11 cellular contexts compared by ENCODE assay signal in the genomic region with DNA sequence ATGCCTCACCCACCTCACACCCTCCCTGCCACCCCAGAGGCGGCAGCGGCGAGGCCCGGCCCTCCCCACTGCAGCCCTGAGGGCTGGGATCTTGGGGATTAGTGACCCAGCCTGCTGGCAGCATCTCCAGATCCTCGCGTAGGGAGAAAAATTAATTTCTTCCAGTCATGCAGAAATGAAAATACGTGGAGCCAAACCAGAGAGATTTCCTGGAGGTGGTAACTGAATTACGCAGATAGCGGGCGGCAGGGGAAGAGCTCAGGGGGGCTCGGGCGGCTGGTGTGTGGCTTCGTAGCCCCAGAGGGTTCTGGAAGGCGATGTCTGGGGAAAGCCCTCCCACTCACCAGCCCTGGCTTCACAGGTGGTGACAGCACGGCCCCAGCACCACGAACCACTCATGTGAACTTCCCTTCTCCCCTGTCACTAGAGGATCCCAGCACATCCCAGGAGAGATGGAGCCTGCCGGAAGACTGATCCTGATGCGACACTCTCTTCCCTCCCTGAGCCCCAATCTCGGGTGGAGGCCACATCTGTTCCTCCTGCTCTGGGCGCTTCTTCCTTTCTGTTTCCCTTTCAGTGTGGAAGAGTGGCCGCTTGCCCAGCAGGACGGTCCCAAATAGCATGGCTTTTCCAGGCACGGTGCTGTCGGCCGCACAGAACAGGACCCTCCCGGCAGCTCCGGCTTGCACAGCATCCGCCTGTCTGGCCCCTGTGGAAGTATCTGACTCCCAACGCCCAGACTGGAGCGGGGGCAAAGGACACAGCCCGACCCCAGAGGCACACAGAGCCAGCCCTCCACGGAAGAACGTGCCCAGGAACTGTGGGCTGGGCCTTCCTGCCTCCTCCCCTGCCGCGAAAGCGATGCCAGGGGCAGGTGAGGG. TPM values are rescaled to one million over a fixed set of nuclear protein-coding genes. Genes with fewer than 3 reads are reported as not detected.
DNase-seq lines count a peak whose midpoint lies in the region; ATAC-seq and TF ChIP-seq lines count a peak whose summit lies in the region.
"Had no signal": no experiment of that assay in that cellular context is flagged by ENCODE, and none has a peak within 500 bp of the region (broad histone marks: within the 10 kb centered on the region; RNA-seq: fewer than 3 reads in every experiment).

No MANE protein-coding gene starts in this region.

- TF ChIP-seq EP300 in upper lobe of left lung (IDR thresholded peaks at IDR 0.05) = no peak

- no peaks in the 10 kb centered on the region for H3K36me3 ChIP-seq in upper lobe of left lung
- H3K36me3 ChIP-seq: adrenal gland had no signal

- no peaks in the 10 kb centered on the region for H3K9me3 Mint-ChIP-seq in naive B cell

- H3K4me1 ChIP-seq in upper lobe of left lung = peaks cover 37 to 69% (median 49%) of the 10 kb centered on the region in 4 donors

- TF ChIP-seq CTCF in upper lobe of left lung (IDR thresholded peaks at IDR 0.05) = no peak

- H3K4me3 Mint-ChIP-seq in naive B cell = peak overlapping the region; percentile 87 to 97 (median 94)

- H3K4me1 Mint-ChIP-seq in naive B cell = peaks cover 18 to 52% (median 48%) of the 10 kb centered on the region in 3 donors

- TF ChIP-seq POLR2A in upper lobe of left lung (IDR thresholded peaks at IDR 0.05) = no peak

- H3K36me3 Mint-ChIP-seq in naive B cell = no peaks in the 10 kb centered on the region

- peak in 1 of 2 donors; percentile 9 for ATAC-seq in naive B cell (ENCODE audit: low read depth in 2 of 2)
- ATAC-seq in upper lobe of left lung (ENCODE audit: low FRiP score in 2 of 2) = peak in 1 of 2 donors; percentile 28
- no peak for ATAC-seq in GM18511 (IDR thresholded peaks at IDR 0.05; ENCODE audit: unreplicated experiment)
- ATAC-seq in HG03565 (IDR thresholded peaks at IDR 0.05; ENCODE audit: unreplicated experiment) = no peak

- peak overlapping the region in 3 of 4 donors; percentile 63 to 79 (median 69) for H3K4me3 ChIP-seq in upper lobe of left lung

- peak; percentile 29 for DNase-seq in NCI-H82 (lab: John Stamatoyannopoulos, UW)
- no peak for DNase-seq in NCI-H82 treated with DMSO at 0.1 percent for 48 hours (lab: John Stamatoyannopoulos, UW; ENCODE audit: unreplicated experiment)
- DNase-seq in caudate nucleus (lab: John Stamatoyannopoulos, UW) = peak in 20 of 61 donors; percentile 8 to 77 (median 56)
- peak; percentile 45 for DNase-seq in naive B cell
- peak in 1 of 2 donors; percentile 62 for DNase-seq in upper lobe of left lung
- no peak for DNase-seq in NCI-H1694 (lab: John Stamatoyannopoulos, UW)

- H3K27me3 Mint-ChIP-seq in naive B cell = no peaks in the 10 kb centered on the region

- no peaks in the 10 kb centered on the region for H3K9me3 ChIP-seq in upper lobe of left lung
- H3K9me3 ChIP-seq: adrenal gland had no signal

- H3K27ac Mint-ChIP-seq in naive B cell = peak overlapping the region; percentile 69 to 92 (median 82)

- WGBS in upper lobe of left lung, 2 donors = 39 to 47% methylated on average over 21 to 34 of the region's 36 CpGs

- H3K27ac ChIP-seq in caudate nucleus (ENCODE audit: low read depth, low read length) (peak overlapping the region; percentile 44), upper lobe of left lung (peak overlapping the region; percentile 84 to 91 (median 86))

- peaks cover 0 to 15% (median 6%) of the 10 kb centered on the region in 4 donors for H3K27me3 ChIP-seq in upper lobe of left lung

RNA-seq across cellular contexts. Expression of a gene that starts 37.8 kb away (rescaled TPM):
- 10 to 100 TPM in 3 of 6 donors, 1 to 10 TPM in 2, under 1 TPM in 1; 0.14 to 19.0 (median 10.0) TPM for polyA plus RNA-seq in naive B cell (ENCODE audit: low read depth in 6 of 6)
- total RNA-seq in upper lobe of left lung = 10 to 100 TPM in 4 of 6 donors, 1 to 10 TPM in 2; 2.7 to 33.5 (median 15.2) TPM
- total RNA-seq: A172, M059J had no signal

Comparison
In these comparisons a context has a peak if more than half of its experiments do, and no peak if none do; other contexts are left out.
1. DNase-seq: peak in NCI-H82 (single experiment) and naive B cell (single experiment); none in NCI-H82 treated with DMSO at 0.1 percent for 48 hours (single experiment) and NCI-H1694 (single experiment).